Comparison of ENCODE assay signal across 8 cellular contexts in the genomic region with DNA sequence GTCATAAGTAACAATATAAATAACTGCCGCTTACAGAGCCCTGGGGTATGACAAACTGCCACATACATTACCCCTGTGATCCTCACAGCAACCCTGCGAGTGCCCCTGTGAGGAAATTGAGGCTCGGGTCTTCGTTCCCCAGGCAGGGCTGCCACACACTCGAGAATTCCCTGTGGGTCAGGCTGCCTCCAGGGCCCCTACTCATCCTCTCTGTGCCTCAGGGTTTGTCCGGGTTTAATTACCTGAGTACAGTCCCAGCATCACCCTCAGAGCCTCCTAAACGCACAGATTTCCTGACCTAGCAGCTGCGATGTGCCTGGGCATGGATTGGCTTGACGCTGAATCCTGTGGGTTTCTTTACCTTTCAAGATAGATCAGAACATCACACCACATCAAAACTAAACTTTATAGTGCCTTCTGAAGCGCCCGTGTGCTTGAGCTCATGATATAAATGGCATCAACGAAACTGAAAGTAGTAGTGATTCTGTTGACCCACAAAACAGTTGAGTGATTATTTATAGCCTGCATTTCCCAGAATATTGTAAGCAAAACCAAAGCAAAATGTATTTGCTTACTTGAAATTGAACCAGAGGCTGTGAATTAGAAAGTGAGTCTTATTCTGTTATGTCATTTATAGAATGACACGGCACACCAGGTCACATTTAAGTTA. TPM values are rescaled to one million over a fixed set of nuclear protein-coding genes. Genes with fewer than 3 reads are reported as not detected.
DNase-seq lines count a peak whose midpoint lies in the region; ATAC-seq and TF ChIP-seq lines count a peak whose summit lies in the region.

No MANE protein-coding gene starts in this region.

- H3K4me2 ChIP-seq in neural progenitor cell, result no peak overlapping the region

- no peaks in the 10 kb centered on the region for H3K36me3 Mint-ChIP-seq in neural progenitor cell

- H3K36me3 ChIP-seq in esophagus (ENCODE audit: control insufficient read depth in 2 of 2, insufficient read depth in 2 of 2, low read length in 1 of 2) (peaks cover 0 to 12% of the 10 kb centered on the region in 2 donors), neural progenitor cell (no peaks in the 10 kb centered on the region)

- H3K9ac ChIP-seq in neural progenitor cell, result no peak overlapping the region

- no peaks in the 10 kb centered on the region for H3K9me3 Mint-ChIP-seq in neural progenitor cell

- H3K27me3 ChIP-seq in esophagus (ENCODE audit: control insufficient read depth in 1 of 2, insufficient read depth in 2 of 2, low read length in 2 of 2), result no peaks in the 10 kb centered on the region
- no peaks in the 10 kb centered on the region for H3K27me3 ChIP-seq in neural progenitor cell

- H3K9me3 ChIP-seq in esophagus (ENCODE audit: control insufficient read depth in 2 of 2, insufficient read depth in 1 of 2, low read depth in 1 of 2, low read length in 1 of 2) (no peaks in the 10 kb centered on the region), neural progenitor cell (ENCODE audit: low read depth) (no peaks in the 10 kb centered on the region)

- 57 to 63% methylated on average over 13 of the region's 13 CpGs for WGBS in esophagus, 2 donors

- H3K27ac ChIP-seq in VCaP, result peak overlapping the region; percentile 97
- peak overlapping the region; percentile 15 to 30 for H3K27ac ChIP-seq in esophagus (ENCODE audit: low read depth in 2 of 2, low read length in 1 of 2)
- H3K27ac ChIP-seq in neural progenitor cell, result no peak overlapping the region

- H3K27me3 Mint-ChIP-seq in neural progenitor cell (ENCODE audit: insufficient read depth, low read depth), result peaks cover 4% of the 10 kb centered on the region

- H3K4me1 ChIP-seq in esophagus (ENCODE audit: control insufficient read depth in 2 of 2, insufficient read depth in 2 of 2, low read length in 1 of 2) (peaks cover 4 to 5% of the 10 kb centered on the region in 2 donors), neural progenitor cell (peaks cover 45% of the 10 kb centered on the region)

- H3K4me3 Mint-ChIP-seq in neural progenitor cell, result no peak overlapping the region

- H2AFZ ChIP-seq in neural progenitor cell (replicated peaks), result no peak overlapping the region

- H3K27ac Mint-ChIP-seq in neural progenitor cell, result no peak overlapping the region

- H3F3A ChIP-seq in neural progenitor cell (ENCODE audit: low read depth), result peaks cover 15% of the 10 kb centered on the region

- H4K20me1 ChIP-seq in neural progenitor cell (ENCODE audit: low read depth), result no peaks in the 10 kb centered on the region

- H3K79me2 ChIP-seq in neural progenitor cell (ENCODE audit: low read depth), result no peaks in the 10 kb centered on the region

- DNase-seq in activated T-cell treated with anti-CD3 and anti-CD28 coated beads for 1 hour (ENCODE audit: low read depth) (peak; percentile 17), activated T-cell treated with anti-CD3 and anti-CD28 coated beads for 4 hours (no peak), GDM1 (lab: John Stamatoyannopoulos, UW) (no peak), neural progenitor cell (ENCODE audit: low spot score) (no peak)
- peak; percentile 27 to 40 (median 28) for DNase-seq in stimulated activated CD4-positive, alpha-beta T cell treated with anti-CD3 and anti-CD28 coated beads, TNF-alpha, amount 100 ng/mL, for 48 hours (ENCODE audit: low read depth in 3 of 3)

- H3K4me1 Mint-ChIP-seq in neural progenitor cell, result peaks cover 58% of the 10 kb centered on the region

- no peak for ATAC-seq in HG03039 (IDR thresholded peaks at IDR 0.05; ENCODE audit: unreplicated experiment)

- H3K4me3 ChIP-seq in esophagus (ENCODE audit: low read depth in 1 of 2, low read length in 2 of 2) (no peak overlapping the region), neural progenitor cell (no peak overlapping the region)

- TF ChIP-seq CTCF in VCaP (conservative IDR thresholded peaks at IDR 0.05) (no peak), neural progenitor cell (IDR thresholded peaks at IDR 0.05) (no peak)

RNA-seq across cellular contexts. Expression of a gene that starts 14.0 kb away (rescaled TPM):
- polyA plus RNA-seq in esophagus, result 10 to 100 TPM; 12.4 to 14.1 TPM
- total RNA-seq in neural progenitor cell (ENCODE audit: low replicate concordance), result 1.2 and 6.1 TPM in 2 replicates

RNA-seq across cellular contexts. Expression of a gene that starts 31.6 kb away (rescaled TPM):
- polyA plus RNA-seq in esophagus, result under 1 TPM; 0.20 to 0.53 TPM
- total RNA-seq in neural progenitor cell (ENCODE audit: low replicate concordance), result 0.04 and 0.34 TPM in 2 replicates

Comparison
In these comparisons a context has a peak if more than half of its experiments do, and no peak if none do; other contexts are left out.
1. DNase-seq: peak in activated T-cell treated with anti-CD3 and anti-CD28 coated beads for 1 hour (single experiment) and stimulated activated CD4-positive, alpha-beta T cell treated with anti-CD3 and anti-CD28 coated beads, TNF-alpha, amount 100 ng/mL, for 48 hours (3 of 3); none in activated T-cell treated with anti-CD3 and anti-CD28 coated beads for 4 hours (single experiment), GDM1 (single experiment) and neural progenitor cell (single experiment).